In the genomic region with DNA sequence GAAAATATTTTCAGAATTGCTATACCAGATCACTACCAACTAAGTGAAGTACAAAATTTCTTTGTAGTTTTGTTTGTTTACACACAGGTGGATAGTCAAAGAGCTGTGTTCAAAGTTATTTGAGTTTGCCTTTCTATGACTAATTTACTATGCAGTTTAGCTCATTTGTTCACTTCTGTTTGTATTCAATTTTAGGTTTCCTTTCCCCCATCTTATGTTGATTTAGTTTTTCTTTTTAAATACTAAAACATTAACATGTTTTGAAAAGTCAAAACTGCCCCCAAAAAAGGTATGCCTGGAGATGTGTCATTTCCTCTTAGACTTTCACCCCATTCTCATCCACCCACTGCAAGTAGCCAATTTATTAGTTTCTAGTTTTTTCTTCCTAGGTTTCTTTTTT, we compare ENCODE assay signal across 24 cellular contexts. TPM values are rescaled to one million over a fixed set of nuclear protein-coding genes. Genes with fewer than 3 reads are reported as not detected.
A peak's percentile ranks its signal among the peaks of the same experiment; 100 is the strongest.
DNase-seq lines count a peak whose midpoint lies in the region; ATAC-seq and TF ChIP-seq lines count a peak whose summit lies in the region.
"Had no signal": no experiment of that assay in that cellular context is flagged by ENCODE, and none has a peak within 500 bp of the region (broad histone marks: within the 10 kb centered on the region; RNA-seq: fewer than 3 reads in every experiment).

No MANE protein-coding gene starts in this region.

- ATAC-seq in foreskin keratinocyte, result no peak
- ATAC-seq: left lung, sciatic nerve had no signal

- CTCF ChIA-PET in activated naive CD4-positive, alpha-beta T cell treated with anti-CD3 and anti-CD28 coated beads, Interleukin-2, amount 10 ng/mL, durations not matched to agents 7 days and 5 days (lab: Charles Lee), result interaction anchor here (0.7 to 1.5 kb wide), 2 partner anchors 22 to 1969 kb away, joined by 3 to 4 read pairs; no protein-coding TSS in a partner anchor
- CTCF ChIA-PET in HEK293 (lab: Yijun Ruan, JAX), result interaction anchor here (0.7 to 1.6 kb wide), 6 partner anchors 9 to 99 kb away, joined by 3 to 9 read pairs (median 4); no protein-coding TSS in a partner anchor

- no peak for DNase-seq in activated naive CD4-positive, alpha-beta T cell treated with anti-CD3 and anti-CD28 coated beads, Interleukin-2, amount 10 ng/mL, durations not matched to agents 7 days and 5 days
- DNase-seq in activated naive CD4-positive, alpha-beta T cell (lab: John Stamatoyannopoulos, UW), result no peak
- DNase-seq in activated T-helper 2 cell treated with anti-CD3 and anti-CD28 coated beads, Interferon-gamma antibody, Interleukin-2, Interleukin-4, amounts not matched to agents 10 μg/mL and 5 μg/mL and 100 μg/mL, durations not matched to agents 14 hours and 24 hours and 36 hours (ENCODE audit: low spot score), result no peak
- DNase-seq in adrenal gland (no peak), suprapubic skin (ENCODE audit: low spot score in 2 of 2) (no peak), foreskin keratinocyte (no peak)
- DNase-seq: activated CD4-positive, alpha-beta T cell treated with anti-CD3 and anti-CD28 coated beads for 4 hours; CD4-positive, CD25-positive, alpha-beta regulatory T cell; DMS79; effector CD8-positive, alpha-beta T cell; foreskin melanocyte; immature natural killer cell; Kasumi-1; left lung; NCI-H1048; NCI-H2029; NCI-H226; NCI-H82; uterus had no signal

- H3K9ac ChIP-seq in subcutaneous abdominal adipose tissue (ENCODE audit: low read length in 5 of 5), result no peak overlapping the region
- H3K9ac ChIP-seq: neural progenitor cell had no signal

- TF ChIP-seq EP300 in suprapubic skin (IDR thresholded peaks at IDR 0.05), result no peak

- no peaks in the 10 kb centered on the region for H3K36me3 Mint-ChIP-seq in activated naive CD4-positive, alpha-beta T cell treated with anti-CD3 and anti-CD28 coated beads, Interleukin-2, amount 10 ng/mL, durations not matched to agents 7 days and 5 days
- H3K36me3 Mint-ChIP-seq in activated T-helper 2 cell treated with anti-CD3 and anti-CD28 coated beads, Interferon-gamma antibody, Interleukin-2, Interleukin-4, amounts not matched to agents 10 μg/mL and 5 μg/mL and 100 μg/mL, durations not matched to agents 14 hours and 24 hours and 36 hours (ENCODE audit: low read depth), result peaks cover 6% of the 10 kb centered on the region
- H3K36me3 Mint-ChIP-seq: CD4-positive, CD25-positive, alpha-beta regulatory T cell; immature natural killer cell had no signal

- peak overlapping the region; percentile 55 for H3K27ac Mint-ChIP-seq in activated naive CD4-positive, alpha-beta T cell treated with anti-CD3 and anti-CD28 coated beads, Interleukin-2, amount 10 ng/mL, durations not matched to agents 7 days and 5 days
- H3K27ac Mint-ChIP-seq in activated T-helper 2 cell treated with anti-CD3 and anti-CD28 coated beads, Interferon-gamma antibody, Interleukin-2, Interleukin-4, amounts not matched to agents 10 μg/mL and 5 μg/mL and 100 μg/mL, durations not matched to agents 14 hours and 24 hours and 36 hours, result peak overlapping the region; percentile 65
- H3K27ac Mint-ChIP-seq: CD4-positive, CD25-positive, alpha-beta regulatory T cell; neural progenitor cell had no signal

- no peaks in the 10 kb centered on the region for H3K9me3 ChIP-seq in HEK293 (ENCODE audit: control insufficient read depth, insufficient read depth, low read depth, low read length)
- no peaks in the 10 kb centered on the region for H3K9me3 ChIP-seq in subcutaneous abdominal adipose tissue (ENCODE audit: control insufficient read depth in 5 of 5, low read length in 5 of 5)
- H3K9me3 ChIP-seq in adrenal gland (replicated peaks in 1 of 3), result no peaks in the 10 kb centered on the region
- no peaks in the 10 kb centered on the region for H3K9me3 ChIP-seq in suprapubic skin
- H3K9me3 ChIP-seq: left lung, uterus had no signal

- peaks cover 1% of the 10 kb centered on the region for H3K27me3 Mint-ChIP-seq in activated naive CD4-positive, alpha-beta T cell treated with anti-CD3 and anti-CD28 coated beads, Interleukin-2, amount 10 ng/mL, durations not matched to agents 7 days and 5 days
- no peaks in the 10 kb centered on the region for H3K27me3 Mint-ChIP-seq in activated T-helper 2 cell treated with anti-CD3 and anti-CD28 coated beads, Interferon-gamma antibody, Interleukin-2, Interleukin-4, amounts not matched to agents 10 μg/mL and 5 μg/mL and 100 μg/mL, durations not matched to agents 14 hours and 24 hours and 36 hours (ENCODE audit: low read depth)

- no peaks in the 10 kb centered on the region for H3K9me3 Mint-ChIP-seq in activated naive CD4-positive, alpha-beta T cell treated with anti-CD3 and anti-CD28 coated beads, Interleukin-2, amount 10 ng/mL, durations not matched to agents 7 days and 5 days
- no peaks in the 10 kb centered on the region for H3K9me3 Mint-ChIP-seq in activated T-helper 2 cell treated with anti-CD3 and anti-CD28 coated beads, Interferon-gamma antibody, Interleukin-2, Interleukin-4, amounts not matched to agents 10 μg/mL and 5 μg/mL and 100 μg/mL, durations not matched to agents 14 hours and 24 hours and 36 hours
- H3K9me3 Mint-ChIP-seq: CD4-positive, CD25-positive, alpha-beta regulatory T cell; immature natural killer cell had no signal

- POLR2A ChIA-PET in HEK293 (lab: Yijun Ruan, JAX), result no interaction called here

- TF ChIP-seq POLR2A in adrenal gland (IDR thresholded peaks at IDR 0.05) (no peak), suprapubic skin (IDR thresholded peaks at IDR 0.05) (no peak)

- H3K4me3 ChIP-seq in HEK293 (ENCODE audit: low read depth, low read length) (no peak overlapping the region), subcutaneous abdominal adipose tissue (ENCODE audit: low read depth in 1 of 5, low read length in 5 of 5) (no peak overlapping the region), adrenal gland (no peak overlapping the region), suprapubic skin (no peak overlapping the region)
- H3K4me3 ChIP-seq: hepatocyte, left lung, neural progenitor cell, uterus had no signal

- H3K4me1 ChIP-seq in HEK293 (ENCODE audit: control insufficient read depth, insufficient read depth, low read length) (no peaks in the 10 kb centered on the region), subcutaneous abdominal adipose tissue (ENCODE audit: control insufficient read depth in 5 of 5, insufficient read depth in 5 of 5, low read length in 5 of 5) (peaks cover 2 to 27% (median 10%) of the 10 kb centered on the region in 5 donors), adrenal gland (replicated peaks in 1 of 2) (peaks cover 0 to 6% of the 10 kb centered on the region in 2 donors), suprapubic skin (peaks cover 7% of the 10 kb centered on the region), foreskin keratinocyte (no peaks in the 10 kb centered on the region)
- H3K4me1 ChIP-seq: uterus had no signal

- H3K4me3 Mint-ChIP-seq in activated naive CD4-positive, alpha-beta T cell treated with anti-CD3 and anti-CD28 coated beads, Interleukin-2, amount 10 ng/mL, durations not matched to agents 7 days and 5 days, result no peak overlapping the region
- H3K4me3 Mint-ChIP-seq in activated T-helper 2 cell treated with anti-CD3 and anti-CD28 coated beads, Interferon-gamma antibody, Interleukin-2, Interleukin-4, amounts not matched to agents 10 μg/mL and 5 μg/mL and 100 μg/mL, durations not matched to agents 14 hours and 24 hours and 36 hours (ENCODE audit: low read depth), result no peak overlapping the region

- H3K27me3 ChIP-seq in subcutaneous abdominal adipose tissue (ENCODE audit: control insufficient read depth in 5 of 5, insufficient read depth in 4 of 5, low read length in 5 of 5), result no peaks in the 10 kb centered on the region
- H3K27me3 ChIP-seq in adrenal gland, result no peaks in the 10 kb centered on the region
- H3K27me3 ChIP-seq in suprapubic skin, result no peaks in the 10 kb centered on the region
- no peaks in the 10 kb centered on the region for H3K27me3 ChIP-seq in foreskin keratinocyte
- H3K27me3 ChIP-seq: hepatocyte, left lung, neural progenitor cell, uterus had no signal

- intact Hi-C loops in activated T-helper 2 cell treated with anti-CD3 and anti-CD28 coated beads, Interferon-gamma antibody, Interleukin-2, Interleukin-4, amounts not matched to agents 10 μg/mL and 5 μg/mL and 100 μg/mL, durations not matched to agents 14 hours and 24 hours and 36 hours (cut with micrococcal nuclease), result loop anchor here (2.0 to 5.0 kb wide), 2 partner anchors 84 to 379 kb away; partner anchors contain the start of genes DYRK1A, PIGP and TTC3
- intact Hi-C loops in adrenal gland (cut with DNase I), result no loop called here

- TF ChIP-seq CTCF in HEK293 (tag by site-specific recombination; IDR thresholded peaks at IDR 0.05) (no peak), adrenal gland (IDR thresholded peaks at IDR 0.05) (no peak), suprapubic skin (IDR thresholded peaks at IDR 0.05) (no peak), foreskin keratinocyte (conservative IDR thresholded peaks at IDR 0.05) (no peak)

- H3K27ac ChIP-seq in HEK293 (ENCODE audit: extremely low read depth, low read depth, low read length) (no peak overlapping the region), subcutaneous abdominal adipose tissue (ENCODE audit: low read depth, low read length) (peak overlapping the region; percentile 1), adrenal gland (no peak overlapping the region), suprapubic skin (no peak overlapping the region), foreskin keratinocyte (no peak overlapping the region)
- H3K27ac ChIP-seq: hepatocyte, left lung, neural progenitor cell, uterus had no signal

- H3K36me3 ChIP-seq in HEK293 (ENCODE audit: control insufficient read depth in 2 of 2, insufficient read depth in 1 of 2, low read length in 2 of 2) (no peaks in the 10 kb centered on the region), subcutaneous abdominal adipose tissue (ENCODE audit: control insufficient read depth in 5 of 5, insufficient read depth in 5 of 5, low read length in 5 of 5) (no peaks in the 10 kb centered on the region), adrenal gland (replicated peaks in 1 of 2) (no peaks in the 10 kb centered on the region), suprapubic skin (no peaks in the 10 kb centered on the region)
- H3K36me3 ChIP-seq: left lung, neural progenitor cell, uterus had no signal

- H3K4me1 Mint-ChIP-seq in activated naive CD4-positive, alpha-beta T cell treated with anti-CD3 and anti-CD28 coated beads, Interleukin-2, amount 10 ng/mL, durations not matched to agents 7 days and 5 days, result peaks cover 48% of the 10 kb centered on the region
- peaks cover 28% of the 10 kb centered on the region for H3K4me1 Mint-ChIP-seq in activated T-helper 2 cell treated with anti-CD3 and anti-CD28 coated beads, Interferon-gamma antibody, Interleukin-2, Interleukin-4, amounts not matched to agents 10 μg/mL and 5 μg/mL and 100 μg/mL, durations not matched to agents 14 hours and 24 hours and 36 hours (ENCODE audit: low read depth)

RNA-seq across cellular contexts. Expression of gene RIPPLY3, which starts 18.7 kb away (rescaled TPM):
- 0.21 TPM in 1 of 2 replicates, not detected in the other for total RNA-seq in activated T-helper 2 cell treated with anti-CD3 and anti-CD28 coated beads, Interferon-gamma antibody, Interleukin-2, Interleukin-4, amounts not matched to agents 10 μg/mL and 5 μg/mL and 100 μg/mL, durations not matched to agents 14 hours and 24 hours and 36 hours
- under 1 TPM in 5 of 8 donors, not detected in 3; 0.18 to 0.42 (median 0.39) TPM for total RNA-seq in adrenal gland
- polyA plus RNA-seq in adrenal gland, result 1 to 10 TPM in 1 of 3 donors, under 1 TPM in 2; 0.22 to 1.3 (median 0.40) TPM
- under 1 TPM in 1 of 4 donors, not detected in 3; 0.21 TPM for total RNA-seq in suprapubic skin
- total RNA-seq in foreskin keratinocyte, result 0.78 and 0.88 TPM in 2 replicates
- 0.53 and 0.56 TPM in 2 replicates for polyA plus RNA-seq in foreskin keratinocyte
- total RNA-seq: CD4-positive, CD25-positive, alpha-beta regulatory T cell; sciatic nerve had no signal
- polyA plus RNA-seq: CD4-positive, CD25-positive, alpha-beta regulatory T cell; immature natural killer cell had no signal

RNA-seq across cellular contexts. Expression of gene HLCS, which starts 21.4 kb away (rescaled TPM):
- total RNA-seq in activated T-helper 2 cell treated with anti-CD3 and anti-CD28 coated beads, Interferon-gamma antibody, Interleukin-2, Interleukin-4, amounts not matched to agents 10 μg/mL and 5 μg/mL and 100 μg/mL, durations not matched to agents 14 hours and 24 hours and 36 hours, result 17.2 and 18.7 TPM in 2 replicates
- total RNA-seq in adrenal gland (10 to 100 TPM; 13.3 to 34.4 (median 20.4) TPM), suprapubic skin (10 to 100 TPM in 2 of 4 donors, 1 to 10 TPM in 2; 8.4 to 16.1 (median 11.5) TPM), foreskin keratinocyte (15.2 and 16.3 TPM in 2 replicates)
- polyA plus RNA-seq in adrenal gland (10 to 100 TPM in 1 of 3 donors, 1 to 10 TPM in 2; 4.4 to 18.3 (median 6.4) TPM), foreskin keratinocyte (3.3 and 3.9 TPM in 2 replicates)
